In the genomic region with DNA sequence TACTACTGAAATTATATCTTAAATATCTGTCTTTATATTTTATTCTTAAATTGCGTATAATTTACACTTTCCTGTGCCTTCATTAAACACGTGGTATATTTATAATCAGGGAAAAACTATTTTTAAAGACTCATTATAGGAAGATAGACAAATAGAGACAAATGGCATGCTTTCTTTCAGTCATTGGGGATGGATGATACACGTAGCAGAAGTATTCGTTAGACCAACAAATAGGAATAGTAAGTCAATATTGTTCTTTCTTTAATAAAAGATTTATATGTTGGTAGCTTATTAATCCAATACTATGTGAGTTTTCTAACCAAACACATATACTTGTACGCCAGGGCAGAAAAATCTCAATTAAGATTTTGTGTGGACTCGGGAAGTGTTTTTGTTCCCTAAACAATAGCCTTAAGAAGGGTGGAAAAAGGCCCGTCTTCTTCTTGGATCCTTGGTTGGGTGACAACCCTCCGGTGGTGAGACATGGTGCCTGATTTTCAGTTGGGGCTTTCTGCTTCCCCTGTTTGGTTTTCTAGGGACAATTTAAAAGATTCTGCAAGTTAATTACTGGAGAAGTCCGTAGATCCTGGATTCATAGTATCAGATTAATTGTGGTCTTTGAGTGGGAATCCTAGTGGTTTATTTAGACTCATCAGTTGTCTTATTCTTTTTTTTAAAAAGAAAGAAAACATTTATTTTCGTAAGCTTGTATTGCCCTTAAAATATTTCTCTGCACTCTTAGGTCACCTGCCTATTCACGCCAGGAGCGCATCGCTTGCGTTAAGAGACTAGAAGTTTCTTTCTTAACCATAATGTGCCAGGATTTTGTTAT, we compare ENCODE assay signal across 16 cellular contexts.
DNase-seq lines count a peak whose midpoint lies in the region; TF ChIP-seq lines count a peak whose summit lies in the region.
"Had no signal": no experiment of that assay in that cellular context is flagged by ENCODE, and none has a peak within 500 bp of the region (broad histone marks: within the 10 kb centered on the region; RNA-seq: fewer than 3 reads in every experiment).

No MANE protein-coding gene starts in this region.

- H3K9me3 Mint-ChIP-seq in MCF 10A (ENCODE audit: unreplicated experiment) = no peaks in the 10 kb centered on the region
- H3K9me3 Mint-ChIP-seq: CD4-positive, alpha-beta T cell; central memory CD8-positive, alpha-beta T cell; mesothelial cell of epicardium had no signal

- peaks cover 59% of the 10 kb centered on the region for H3K4me1 Mint-ChIP-seq in MCF 10A (ENCODE audit: insufficient read depth, unreplicated experiment)
- H3K4me1 Mint-ChIP-seq: mesothelial cell of epicardium had no signal

- intact Hi-C loops in MCF 10A (cut with micrococcal nuclease) = loop anchor here (1.0 kb wide), 1 partner anchor 28 kb away; no protein-coding TSS in a partner anchor

- BruUV-seq in MCF 10A (replicated peaks; lab: Mats Ljungman, UMichigan) = no TSS peak

- H3K27me3 Mint-ChIP-seq in MCF 10A (ENCODE audit: insufficient read depth, unreplicated experiment) = no peaks in the 10 kb centered on the region
- H3K27me3 Mint-ChIP-seq: CD4-positive, alpha-beta T cell; central memory CD8-positive, alpha-beta T cell had no signal

- peak; percentile 49 for DNase-seq in MCF 10A (ENCODE audit: unreplicated experiment)
- peak; percentile 39 for DNase-seq in left kidney (ENCODE audit: low read depth, low spot score)
- no peak for DNase-seq in substantia nigra (lab: John Stamatoyannopoulos, UW)
- DNase-seq in GOT3 (lab: John Stamatoyannopoulos, UW) = no peak
- no peak for DNase-seq in MG63
- DNase-seq in hypothalamus (lab: John Stamatoyannopoulos, UW) = no peak
- DNase-seq in AG20443 (ENCODE audit: low spot score) = no peak
- DNase-seq: activated CD4-positive, CD25-positive, alpha-beta regulatory T cell; CD4-positive, alpha-beta T cell; Karpas-422; NCI-H510A; SIG-M5 had no signal

- H3K27ac ChIP-seq in HUES6 (ENCODE audit: low read depth, low read length) = no peak overlapping the region
- H3K27ac ChIP-seq in substantia nigra (ENCODE audit: low read depth, low read length, poor library complexity, severe bottlenecking) = peak overlapping the region; percentile 99

- peak overlapping the region; percentile 98 for H3K27ac Mint-ChIP-seq in MCF 10A (ENCODE audit: low read depth, unreplicated experiment)
- H3K27ac Mint-ChIP-seq: CD4-positive, alpha-beta T cell; mesothelial cell of epicardium had no signal

- CTCF ChIA-PET in MCF 10A (lab: Yijun Ruan, JAX) = interaction anchor here (0.8 to 2.2 kb wide), 5 partner anchors 9 to 54 kb away, joined by 4 to 9 read pairs (median 4); no protein-coding TSS in a partner anchor

- peak overlapping the region; percentile 45 for H3K4me3 Mint-ChIP-seq in MCF 10A (ENCODE audit: unreplicated experiment)
- H3K4me3 Mint-ChIP-seq: CD4-positive, alpha-beta T cell; central memory CD8-positive, alpha-beta T cell; mesothelial cell of epicardium had no signal

- H3K27me3 ChIP-seq in HUES6 (ENCODE audit: control insufficient read depth, insufficient read depth, low read length) (peaks cover 6% of the 10 kb centered on the region), MG63 (no peaks in the 10 kb centered on the region)

- H3K4me1 ChIP-seq in HUES6 (ENCODE audit: control insufficient read depth, insufficient read depth, low read length) = no peaks in the 10 kb centered on the region

- POLR2A ChIA-PET in MCF 10A (lab: Yijun Ruan, JAX) = interaction anchor here (0.8 to 25.5 kb wide), 8 partner anchors 6 to 48 kb away, joined by 4 to 1278 read pairs (median 308); no protein-coding TSS in a partner anchor

- H3K9ac ChIP-seq in HUES6 (ENCODE audit: low read length) = no peak overlapping the region

- H3K9me3 ChIP-seq in HUES6 (ENCODE audit: control insufficient read depth, insufficient read depth, low read depth, low read length) (no peaks in the 10 kb centered on the region), MG63 (no peaks in the 10 kb centered on the region)
- H3K9me3 ChIP-seq: HAP-1 had no signal

- no peak for TF ChIP-seq CTCF in MCF 10A (IDR thresholded peaks at IDR 0.05; ENCODE audit: unreplicated experiment)

- peaks cover 40% of the 10 kb centered on the region for H3K36me3 Mint-ChIP-seq in MCF 10A (ENCODE audit: insufficient read depth, unreplicated experiment)

- H3K4me3 ChIP-seq in HUES6 (ENCODE audit: low read depth, low read length) (peak overlapping the region; percentile 13; the same call in 1 of the 2 replicates), MG63 (no peak overlapping the region)
- H3K4me3 ChIP-seq: HAP-1 had no signal

- H3K36me3 ChIP-seq in HUES6 (ENCODE audit: control insufficient read depth, insufficient read depth, low read length) (no peaks in the 10 kb centered on the region), MG63 (peaks cover 50% of the 10 kb centered on the region)
- H3K36me3 ChIP-seq: HAP-1 had no signal

Comparison
In these comparisons a context has a peak if more than half of its experiments do, and no peak if none do; other contexts are left out.
1. DNase-seq: peak in MCF 10A (single experiment) and left kidney (single experiment); none in substantia nigra (0 of 49), GOT3 (single experiment), MG63 (single experiment), hypothalamus (0 of 51) and AG20443 (single experiment).